22 cellular contexts compared by ENCODE assay signal in the genomic region with DNA sequence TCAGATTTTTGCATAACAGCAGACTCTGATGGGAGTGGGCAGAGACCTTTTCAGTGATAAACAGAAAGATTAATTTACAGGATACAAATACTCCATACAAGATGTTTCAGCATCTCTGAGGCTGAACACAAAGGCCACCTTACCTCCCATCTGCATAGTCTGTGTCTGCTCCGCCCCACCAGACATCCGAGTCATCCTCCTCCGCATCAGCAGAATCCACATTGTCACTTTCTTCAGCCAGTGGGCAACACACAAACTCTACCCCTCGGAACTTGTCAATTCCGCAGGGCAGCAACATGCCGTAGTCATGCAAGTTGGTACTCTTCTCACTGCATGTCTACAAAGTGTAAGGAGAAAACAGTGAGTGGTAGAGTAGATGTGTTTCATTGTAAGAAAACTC.
DNase-seq lines count a peak whose midpoint lies in the region; ATAC-seq and TF ChIP-seq lines count a peak whose summit lies in the region.
"Had no signal": no experiment of that assay in that cellular context is flagged by ENCODE, and none has a peak within 500 bp of the region (broad histone marks: within the 10 kb centered on the region; RNA-seq: fewer than 3 reads in every experiment).

No MANE protein-coding gene starts in this region.

- H3K36me3 ChIP-seq in GM23338 (ENCODE audit: insufficient read depth) (peaks cover 6% of the 10 kb centered on the region; the same call in 1 of the 2 replicates), NT2/D1 (ENCODE audit: insufficient read depth, insufficient read length, low read length) (peaks cover 68% of the 10 kb centered on the region), mesendoderm (ENCODE audit: control insufficient read depth, insufficient read depth, low read length) (no peaks in the 10 kb centered on the region)

- H3F3A ChIP-seq in GM23338 (replicated peaks; ENCODE audit: low read depth), result no peaks in the 10 kb centered on the region

- no peak overlapping the region for H3K4me3 ChIP-seq in GM23338
- no peak overlapping the region for H3K4me3 ChIP-seq in NT2/D1 (ENCODE audit: insufficient read length, low read depth)
- H3K4me3 ChIP-seq in mesendoderm (ENCODE audit: low read length), result no peak overlapping the region
- H3K4me3 ChIP-seq: A549, GM23248 had no signal

- H3K27me3 ChIP-seq in GM23338 (ENCODE audit: insufficient read depth), result no peaks in the 10 kb centered on the region
- H3K27me3 ChIP-seq in NT2/D1 (ENCODE audit: insufficient read depth, insufficient read length), result no peaks in the 10 kb centered on the region
- H3K27me3 ChIP-seq in mesendoderm (ENCODE audit: insufficient read depth, low read length, poor library complexity), result no peaks in the 10 kb centered on the region

- H3K27ac Mint-ChIP-seq in GM23338 (peak overlapping the region; percentile 94), endothelial cell (ENCODE audit: unreplicated experiment) (peak overlapping the region; percentile 2), mesothelial cell of epicardium (no peak overlapping the region)
- H3K27ac Mint-ChIP-seq: CD4-positive, alpha-beta memory T cell had no signal

- H4K5ac ChIP-seq in mesendoderm (ENCODE audit: low read length), result no peak overlapping the region

- H4K20me1 ChIP-seq in GM23338 (replicated peaks; ENCODE audit: insufficient read depth), result peaks cover 16% of the 10 kb centered on the region

- H3K4me1 ChIP-seq in GM23338 (ENCODE audit: insufficient read depth) (peaks cover 29% of the 10 kb centered on the region), NT2/D1 (ENCODE audit: insufficient read depth, insufficient read length) (no peaks in the 10 kb centered on the region), mesendoderm (ENCODE audit: control insufficient read depth, low read depth, low read length) (peaks cover 2% of the 10 kb centered on the region)
- H3K4me1 ChIP-seq: A549 had no signal

- no peak; the same call in 2 of the 3 replicates for ATAC-seq in GM23338
- ATAC-seq: A549, PC-3 had no signal

- 0 out of 2 replicates have a peak overlapping the region, but pooled peaks have one; percentile 18 for H3K4me2 ChIP-seq in GM23338
- no peak overlapping the region for H3K4me2 ChIP-seq in mesendoderm (ENCODE audit: low read length)
- H3K4me2 ChIP-seq: A549, SK-N-SH had no signal

- H3K4me1 Mint-ChIP-seq in GM23338, result peaks cover 43% of the 10 kb centered on the region
- H3K4me1 Mint-ChIP-seq in endothelial cell (ENCODE audit: unreplicated experiment), result peaks cover 20% of the 10 kb centered on the region
- peaks cover 9% of the 10 kb centered on the region for H3K4me1 Mint-ChIP-seq in mesothelial cell of epicardium

- H3K4me3 Mint-ChIP-seq in GM23338, result no peak overlapping the region
- no peak overlapping the region for H3K4me3 Mint-ChIP-seq in endothelial cell (ENCODE audit: unreplicated experiment)
- H3K4me3 Mint-ChIP-seq in mesothelial cell of epicardium, result no peak overlapping the region
- H3K4me3 Mint-ChIP-seq: CD4-positive, alpha-beta memory T cell had no signal

- H3K9me3 ChIP-seq in NT2/D1 (ENCODE audit: insufficient read depth, low read length), result no peaks in the 10 kb centered on the region
- H3K9me3 ChIP-seq: A549, SK-N-SH had no signal

- H3K9ac ChIP-seq in NT2/D1 (ENCODE audit: insufficient read length, low read depth) (no peak overlapping the region), mesendoderm (ENCODE audit: low read length) (no peak overlapping the region)
- H3K9ac ChIP-seq: GM23248, SK-N-SH had no signal

- H2BK120ac ChIP-seq in mesendoderm (ENCODE audit: low read depth, low read length), result no peak overlapping the region

- H3K36me3 Mint-ChIP-seq in GM23338 (ENCODE audit: low read depth), result peaks cover 55% of the 10 kb centered on the region
- peaks cover 45% of the 10 kb centered on the region for H3K36me3 Mint-ChIP-seq in endothelial cell (ENCODE audit: low read depth, unreplicated experiment)
- peaks cover 43% of the 10 kb centered on the region for H3K36me3 Mint-ChIP-seq in mesothelial cell of epicardium

- TF ChIP-seq CTCF in GM23338 (conservative IDR thresholded peaks at IDR 0.05; ENCODE audit: low read depth in 2 of 2), result no peak
- no peak for TF ChIP-seq CTCF in endothelial cell (IDR thresholded peaks at IDR 0.05; ENCODE audit: unreplicated experiment)
- TF ChIP-seq CTCF in mesothelial cell of epicardium (IDR thresholded peaks at IDR 0.05; ENCODE audit: unreplicated experiment), result no peak

- no peaks in the 10 kb centered on the region for H3K9me2 ChIP-seq in GM23338 (ENCODE audit: insufficient read depth)
- H3K9me2 ChIP-seq: SK-N-SH had no signal

- peaks cover 4% of the 10 kb centered on the region for H3K79me1 ChIP-seq in mesendoderm (ENCODE audit: low read length)

- H3K27ac ChIP-seq in GM23338 (ENCODE audit: low read depth), result peak overlapping the region; percentile 28; the same call in 1 of the 2 replicates
- no peak overlapping the region for H3K27ac ChIP-seq in mesendoderm (ENCODE audit: low read depth, low read length)
- H3K27ac ChIP-seq: A549, GM23248 had no signal

- no peak overlapping the region for H2BK15ac ChIP-seq in mesendoderm (replicated peaks; ENCODE audit: low read depth)

- H3K27me3 Mint-ChIP-seq in GM23338 (ENCODE audit: insufficient read depth, low read depth, poor library complexity), result peaks cover 4% of the 10 kb centered on the region
- H3K27me3 Mint-ChIP-seq in endothelial cell (ENCODE audit: unreplicated experiment), result peaks cover 5% of the 10 kb centered on the region
- no peaks in the 10 kb centered on the region for H3K27me3 Mint-ChIP-seq in mesothelial cell of epicardium (ENCODE audit: low read depth)
- H3K27me3 Mint-ChIP-seq: CD4-positive, alpha-beta memory T cell had no signal

- H3K9me3 Mint-ChIP-seq in GM23338, result peaks cover 6% of the 10 kb centered on the region
- no peaks in the 10 kb centered on the region for H3K9me3 Mint-ChIP-seq in endothelial cell (ENCODE audit: unreplicated experiment)
- peaks cover 7% of the 10 kb centered on the region for H3K9me3 Mint-ChIP-seq in mesothelial cell of epicardium

- no CpG with 5 or more reads among the region's 6 CpGs for WGBS in mesendoderm (ENCODE audit: extremely low coverage, insufficient coverage, low lambda C conversion rate)

- no peak overlapping the region for H2BK5ac ChIP-seq in mesendoderm (ENCODE audit: low read length)

- H4K8ac ChIP-seq in mesendoderm (ENCODE audit: low read depth, low read length), result no peak overlapping the region

- no peak overlapping the region for H3K4ac ChIP-seq in mesendoderm (ENCODE audit: low read depth, low read length)

- H3K23ac ChIP-seq in mesendoderm (ENCODE audit: low read length), result no peak overlapping the region

- no peak overlapping the region for H2AK5ac ChIP-seq in mesendoderm (ENCODE audit: low read length)

- H3K79me2 ChIP-seq in GM23338 (replicated peaks; ENCODE audit: insufficient read depth) (peaks cover 99% of the 10 kb centered on the region), mesendoderm (ENCODE audit: control insufficient read depth, insufficient read depth, low read length) (peaks cover 24% of the 10 kb centered on the region)

- H3K56ac ChIP-seq in mesendoderm (ENCODE audit: low read length), result no peak overlapping the region

- DNase-seq in GM23338 (ENCODE audit: low spot score) (peak; percentile 36), NT2/D1 (ENCODE audit: low read depth, low spot score) (peak; percentile 35), endothelial cell (ENCODE audit: low spot score) (no peak), mesendoderm (peak; percentile 87), GDM1 (lab: John Stamatoyannopoulos, UW) (no peak), mesothelial cell of epicardium (ENCODE audit: low spot score in 2 of 2, unreplicated experiment in 2 of 2) (no peak)
- no peak for DNase-seq in activated CD4-positive, alpha-beta T cell treated with anti-CD3 and anti-CD28 coated beads, Interleukin-2, amount 50 U/mL, for 1 hour
- DNase-seq: C1 segment of cervical spinal cord; CD4-positive, alpha-beta memory T cell; COR-L47; DMS53; GM23248; HCEC 1CT; NCI-H1092; NCI-H1417 treated with DMSO at 0.1 percent for 48 hours; NCI-H1694 treated with DMSO at 0.1 percent for 48 hours; NCI-H2081 treated with DMSO at 0.1 percent for 48 hours; NCI-H524 treated with DMSO at 0.1 percent for 48 hours; NCI-H774; PC-3; SK-N-SH had no signal

- H2AFZ ChIP-seq in GM23338, result no peak overlapping the region
- H2AFZ ChIP-seq: GM23248 had no signal

- H3K18ac ChIP-seq in mesendoderm (ENCODE audit: low read length), result no peak overlapping the region

TF ChIP-seq in GM23338, 12 proteins besides CTCF, POLR2A, EP300 and RAD21 (continues in another document):
- no peak for TF ChIP-seq EZH2 (IDR thresholded peaks at IDR 0.05; ENCODE audit: low read depth, unreplicated experiment)

Comparison
In these comparisons a context has a peak if more than half of its experiments do, and no peak if none do; other contexts are left out.
1. DNase-seq: peak in GM23338 (single experiment), NT2/D1 (single experiment) and mesendoderm (single experiment); none in endothelial cell (single experiment), GDM1 (single experiment), mesothelial cell of epicardium (0 of 2) and activated CD4-positive, alpha-beta T cell treated with anti-CD3 and anti-CD28 coated beads, Interleukin-2, amount 50 U/mL, for 1 hour (single experiment).